ENCODE assay signal across 18 cellular contexts in genomic region chr14:93715279-93715927, GRCh38.
"Had no signal": no experiment of that assay in that cellular context is flagged by ENCODE, and none has a peak within 500 bp of the region (broad histone marks: within the 10 kb centered on the region; RNA-seq: fewer than 3 reads in every experiment).

No MANE protein-coding gene starts in this region.

- H3K27me3 ChIP-seq: pancreas had no signal

- H3K4me1 ChIP-seq: pancreas, upper lobe of right lung had no signal

- H3K36me3 ChIP-seq: pancreas, upper lobe of right lung, WERI-Rb-1 had no signal

- H3K4me3 ChIP-seq: lung, pancreas, skin epidermis, upper lobe of right lung had no signal

- H3K9me3 ChIP-seq: pancreas, upper lobe of right lung had no signal

- DNase-seq: activated CD4-positive, alpha-beta memory T cell treated with anti-CD3 and anti-CD28 coated beads, Interleukin-2, amount 10 ng/mL, durations not matched to agents 7 days and 5 days; activated CD4-positive, alpha-beta T cell treated with anti-CD3 and anti-CD28 coated beads for 36 hours; activated CD8-positive, alpha-beta memory T cell treated with anti-CD3 and anti-CD28 coated beads, Interleukin-2, amount 50 U/mL, for 4 hours; activated gamma-delta T cell; activated T-cell treated with anti-CD3 and anti-CD28 coated beads, Interleukin-2, amount 50 U/mL, for 72 hours; central memory CD4-positive, alpha-beta T cell; cortex of kidney; effector memory CD4-positive, alpha-beta T cell; foreskin melanocyte; nephron progenitor cell; pancreas; stimulated activated CD4-positive, alpha-beta T cell treated with anti-CD3 and anti-CD28 coated beads, Interleukin-4, amount 100 ng/mL, for 24 hours; stimulated activated naive CD8-positive, alpha-beta T cell treated with anti-CD3 and anti-CD28 coated beads, Interleukin-15, Interleukin-2, amounts not matched to agents 100 U/mL and 50 U/mL, for 24 hours; upper lobe of right lung; WERI-Rb-1 had no signal

- ATAC-seq: activated CD4-positive, alpha-beta T cell treated with anti-CD3 and anti-CD28 coated beads for 36 hours; activated naive CD4-positive, alpha-beta T cell treated with anti-CD3 and anti-CD28 coated beads, Interleukin-2, amount 50 U/mL, for 72 hours; activated T-cell treated with anti-CD3 and anti-CD28 coated beads, Interleukin-2, amount 50 U/mL, for 72 hours; pancreas; stimulated activated naive CD8-positive, alpha-beta T cell treated with anti-CD3 and anti-CD28 coated beads, Interleukin-15, Interleukin-2, amounts not matched to agents 100 U/mL and 50 U/mL, for 24 hours; upper lobe of right lung had no signal

- H3K27ac ChIP-seq: pancreas, skin epidermis, upper lobe of right lung, WERI-Rb-1 had no signal

- FAIRE-seq: pancreas had no signal
